8 cellular contexts compared by ENCODE assay signal in the genomic region with DNA sequence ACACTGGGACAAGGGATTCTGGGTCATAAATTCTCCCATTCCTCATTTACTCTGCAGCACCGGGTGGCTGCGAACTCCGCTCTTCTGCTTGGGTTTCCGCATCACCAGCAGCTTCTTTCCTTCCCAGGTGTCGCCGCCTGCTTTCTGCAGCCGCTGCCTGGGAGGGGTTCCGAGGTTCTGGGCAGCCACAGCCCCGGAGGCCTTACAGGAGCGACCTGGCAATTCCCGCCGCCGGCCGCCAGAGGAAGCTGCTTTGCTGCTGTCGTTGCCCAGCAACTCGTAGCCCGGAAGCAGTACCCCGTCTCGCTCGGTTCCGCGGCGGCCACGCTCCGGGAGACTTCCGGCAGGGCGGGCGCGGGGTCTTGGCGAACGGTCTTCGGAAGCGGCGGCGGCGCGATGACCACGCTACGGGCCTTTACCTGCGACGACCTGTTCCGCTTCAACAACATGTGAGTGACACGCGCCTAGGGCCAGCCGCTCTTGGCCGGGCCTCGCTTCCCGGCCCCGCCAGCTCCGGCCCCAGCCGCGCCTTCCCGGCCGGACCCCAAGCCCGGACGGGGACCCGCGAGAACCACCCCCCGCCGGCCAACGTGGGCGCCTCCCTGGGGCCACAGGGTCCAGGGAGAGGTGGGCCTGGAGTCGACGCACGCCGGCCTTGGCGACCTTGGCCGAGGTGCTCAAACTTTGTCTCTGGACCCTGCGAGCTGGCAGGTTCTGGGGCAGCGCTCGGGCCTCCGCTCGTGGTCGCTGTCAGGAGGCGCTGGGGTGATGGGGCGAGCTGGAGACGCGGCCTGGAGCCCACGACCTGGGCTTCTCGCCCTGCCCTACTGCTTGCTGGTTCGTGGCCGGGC. TPM values are rescaled to one million over a fixed set of nuclear protein-coding genes. Genes with fewer than 3 reads are reported as not detected.
A peak's percentile ranks its signal among the peaks of the same experiment; 100 is the strongest.
DNase-seq lines count a peak whose midpoint lies in the region; FAIRE-seq and TF ChIP-seq lines count a peak whose summit lies in the region.

A gene with protein sequence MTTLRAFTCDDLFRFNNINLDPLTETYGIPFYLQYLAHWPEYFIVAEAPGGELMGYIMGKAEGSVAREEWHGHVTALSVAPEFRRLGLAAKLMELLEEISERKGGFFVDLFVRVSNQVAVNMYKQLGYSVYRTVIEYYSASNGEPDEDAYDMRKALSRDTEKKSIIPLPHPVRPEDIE (plus strand): TSS at position 362 of the 851 bp plus-strand sequence. CDS start 35 bp downstream, at position 397.

- FAIRE-seq in G401.6 (lab: Jason Lieb, UNC) (peak; percentile 74), H54 (lab: Jason Lieb, UNC) (no peak)

- peak within 1 kb of the TSS; percentile 81 for H3K9ac ChIP-seq in neural progenitor cell

- no peaks in the 10 kb centered on the region for H3K9me3 ChIP-seq in neural progenitor cell (ENCODE audit: low read depth)

- peak within 1 kb of the TSS; percentile 97 for H2AFZ ChIP-seq in neural progenitor cell (replicated peaks)

- peaks cover 14% of the 10 kb centered on the region for H4K20me1 ChIP-seq in neural progenitor cell (ENCODE audit: low read depth)

- peaks cover 7% of the 10 kb centered on the region for H3K4me1 ChIP-seq in neural progenitor cell

- peaks cover 2% of the 10 kb centered on the region for H3K36me3 Mint-ChIP-seq in neural progenitor cell

- TF ChIP-seq CTCF in foreskin fibroblast (IDR thresholded peaks at IDR 0.05; ENCODE audit: low read depth, low read length) (peak; percentile 59), neural progenitor cell (IDR thresholded peaks at IDR 0.05) (peak; percentile 62)

- H3K79me2 ChIP-seq in neural progenitor cell (ENCODE audit: low read depth) = peaks cover 50% of the 10 kb centered on the region

- H3K36me3 ChIP-seq in neural progenitor cell = no peaks in the 10 kb centered on the region

- DNase-seq in H54 (ENCODE audit: insufficient read length, low spot score) = peak; percentile 96
- DNase-seq in LoVo (ENCODE audit: low spot score) = peak; percentile 95
- peak; percentile 74 for DNase-seq in SIG-M5 (lab: John Stamatoyannopoulos, UW)
- peak; percentile 87 for DNase-seq in activated gamma-delta T cell treated with Interleukin-2 at 50 U/mL for 16 hours
- DNase-seq in foreskin fibroblast = peak; percentile 91 to 98
- DNase-seq in neural progenitor cell (ENCODE audit: low spot score) = peak; percentile 96
- peak; percentile 80 for DNase-seq in stromal cell of bone marrow (ENCODE audit: low read depth)

- H3K27me3 Mint-ChIP-seq in neural progenitor cell (ENCODE audit: insufficient read depth, low read depth) = no peaks in the 10 kb centered on the region

- H3K9me3 Mint-ChIP-seq in neural progenitor cell = no peaks in the 10 kb centered on the region

- H3K27me3 ChIP-seq in neural progenitor cell = no peaks in the 10 kb centered on the region

- peaks cover 15% of the 10 kb centered on the region for H3F3A ChIP-seq in neural progenitor cell (ENCODE audit: low read depth)

- H3K4me2 ChIP-seq in neural progenitor cell = peak within 1 kb of the TSS; percentile 98

- H3K4me3 ChIP-seq in foreskin fibroblast (ENCODE audit: low read depth in 1 of 2, low read length in 2 of 2) (peak within 1 kb of the TSS; percentile 64 to 81), neural progenitor cell (peak within 1 kb of the TSS; percentile 99)

- peak within 1 kb of the TSS; percentile 85 for H3K4me3 Mint-ChIP-seq in neural progenitor cell

- H3K27ac ChIP-seq in neural progenitor cell = no peak within 1 kb of the TSS

- peak; percentile 77; the same call in 1 of the 2 replicates for TF ChIP-seq POLR2A in H54 (IDR thresholded peaks at IDR 0.05; ENCODE audit: low read depth, low read length)

- peak within 1 kb of the TSS; percentile 80 for H3K27ac Mint-ChIP-seq in neural progenitor cell

- H3K4me1 Mint-ChIP-seq in neural progenitor cell = peaks cover 21% of the 10 kb centered on the region

RNA-seq across cellular contexts. Expression of the gene that starts here (rescaled TPM):
- total RNA-seq in neural progenitor cell (ENCODE audit: low replicate concordance) = 23.2 and 39.9 TPM in 2 replicates
